Comparison of ENCODE assay signal across 8 cellular contexts in genomic region chr14:92041203-92041602, GRCh38. TPM values are rescaled to one million over a fixed set of nuclear protein-coding genes. Genes with fewer than 3 reads are reported as not detected.
DNase-seq lines count a peak whose midpoint lies in the region; ATAC-seq and TF ChIP-seq lines count a peak whose summit lies in the region.

No MANE protein-coding gene starts in this region.

- H3K4me3 ChIP-seq in GM23248 (peak overlapping the region; percentile 93), PC-9 (peak overlapping the region; percentile 85; the same call in 1 of the 2 replicates), epithelial cell of esophagus (ENCODE audit: low read length) (peak overlapping the region; percentile 94), psoas muscle (peak overlapping the region; percentile 90), coronary artery (no peak overlapping the region)

- WGBS in GM23248 (ENCODE audit: low coverage in 1 of 2, low lambda C conversion rate in 2 of 2, missing lambda C conversion rate in 2 of 2), 2 experiments: 68 to 72% methylated on average over 10 of the region's 10 CpGs
- WGBS in psoas muscle, 3 donors: 83 to 85% (median 84%) methylated on average over 9 to 10 of the region's 10 CpGs

- intact Hi-C loops in PC-9 (cut with micrococcal nuclease; ENCODE audit: unreplicated experiment) (no loop called here), psoas muscle (cut with DNase I) (loop anchor here (2.0 to 5.0 kb wide), 2 partner anchors 66 kb away; partner anchors contain the start of gene ATXN3 (in 2 of the 2))

- peak overlapping the region; percentile 96 for H3K4me2 ChIP-seq in GM23248 (ENCODE audit: unreplicated experiment)
- H3K4me2 ChIP-seq in PC-9: peak overlapping the region; percentile 98

- H3F3A ChIP-seq in GM23248 (ENCODE audit: insufficient read depth): peaks cover 20% of the 10 kb centered on the region
- no peaks in the 10 kb centered on the region for H3F3A ChIP-seq in PC-9 (ENCODE audit: insufficient read depth, low read depth)

- POLR2A ChIA-PET in PC-9 (lab: Charles Lee; ENCODE audit: unreplicated experiment): no interaction called here

- in situ Hi-C loops in GM23248 (cut with MboI): no loop called here

- H4K20me1 ChIP-seq in GM23248 (ENCODE audit: insufficient read depth): no peaks in the 10 kb centered on the region
- H4K20me1 ChIP-seq in PC-9 (ENCODE audit: insufficient read depth): peaks cover 5% of the 10 kb centered on the region; the same call in 1 of the 2 replicates

- peaks cover 59% of the 10 kb centered on the region for H3K79me2 ChIP-seq in GM23248 (ENCODE audit: insufficient read depth)
- H3K79me2 ChIP-seq in PC-9 (ENCODE audit: low read depth): peaks cover 42% of the 10 kb centered on the region

- DNase-seq in GM23248 (peak; percentile 12), PC-9 (no peak), epithelial cell of esophagus (ENCODE audit: low read depth) (no peak), psoas muscle (no peak), coronary artery (ENCODE audit: low spot score) (no peak), NCI-H2107 treated with DMSO at 0.1 percent for 48 hours (lab: John Stamatoyannopoulos, UW; ENCODE audit: unreplicated experiment) (no peak)

- H3K36me3 ChIP-seq in GM23248 (ENCODE audit: low read depth) (no peaks in the 10 kb centered on the region), PC-9 (ENCODE audit: low read depth) (no peaks in the 10 kb centered on the region), psoas muscle (ENCODE audit: insufficient read depth in 1 of 2, low read depth in 1 of 2) (no peaks in the 10 kb centered on the region)

- H2AFZ ChIP-seq in GM23248 (peak overlapping the region; percentile 86), PC-9 (peak overlapping the region; percentile 96; the same call in 1 of the 2 replicates)

- H3K27ac ChIP-seq in GM23248: peak overlapping the region; percentile 99
- H3K27ac ChIP-seq in PC-9: no peak overlapping the region
- peak overlapping the region; percentile 98 for H3K27ac ChIP-seq in psoas muscle
- H3K27ac ChIP-seq in coronary artery: no peak overlapping the region

- H3K27me3 ChIP-seq in GM23248 (replicated peaks; ENCODE audit: insufficient read depth) (no peaks in the 10 kb centered on the region), PC-9 (ENCODE audit: insufficient read depth, low read depth) (no peaks in the 10 kb centered on the region), psoas muscle (ENCODE audit: insufficient read depth in 3 of 3, low read length in 2 of 3) (no peaks in the 10 kb centered on the region)

- H3K4me1 ChIP-seq in GM23248 (ENCODE audit: insufficient read depth) (peaks cover 26% of the 10 kb centered on the region), PC-9 (replicated peaks; ENCODE audit: insufficient read depth) (0 out of 2 replicates have a peak, but pooled peaks cover 10% of the 10 kb centered on the region), psoas muscle (peaks cover 28% of the 10 kb centered on the region)

- no peaks in the 10 kb centered on the region for H3K9me2 ChIP-seq in GM23248 (ENCODE audit: insufficient read depth)
- no peaks in the 10 kb centered on the region for H3K9me2 ChIP-seq in PC-9 (ENCODE audit: insufficient read depth)

- BruUV-seq in PC-9 (replicated peaks; lab: Mats Ljungman, UMichigan): no TSS peak

- no peak for TF ChIP-seq CTCF in PC-9 (conservative IDR thresholded peaks at IDR 0.05)
- TF ChIP-seq CTCF in epithelial cell of esophagus (IDR thresholded peaks at IDR 0.05; ENCODE audit: insufficient read depth, low read depth, low read length, missing control alignments): no peak
- TF ChIP-seq CTCF in psoas muscle (IDR thresholded peaks at IDR 0.05): no peak
- no peak for TF ChIP-seq CTCF in coronary artery (IDR thresholded peaks at IDR 0.05)

- peak overlapping the region; percentile 100 for H3K9ac ChIP-seq in GM23248

- ATAC-seq in psoas muscle (no peak), GM21515 (IDR thresholded peaks at IDR 0.05; ENCODE audit: unreplicated experiment) (no peak)
- ATAC-seq in activated CD4-positive, CD25-positive, alpha-beta regulatory T cell treated with anti-CD3 and anti-CD28 coated beads, Interleukin-2, amount 50 U/mL, for 24 hours: no peak

- CTCF ChIA-PET in PC-9 (lab: Charles Lee): no interaction called here

- no peaks in the 10 kb centered on the region for H3K9me3 ChIP-seq in GM23248 (ENCODE audit: low read depth)
- no peaks in the 10 kb centered on the region for H3K9me3 ChIP-seq in PC-9 (ENCODE audit: insufficient read depth, low read depth)
- no peaks in the 10 kb centered on the region for H3K9me3 ChIP-seq in psoas muscle

RNA-seq across cellular contexts. Expression of gene TRIP11, which starts 1.3 kb away (rescaled TPM):
- 24.1 and 27.4 TPM in 2 replicates for total RNA-seq in GM23248 (2014; rRNA removed; shearing (Covaris generic))
- polyA plus RNA-seq in GM23248 (2016; fragmentation: Nextera tagmentation; extraction: Ambion mirVana): 65.4 and 69.5 TPM in 2 replicates
- total RNA-seq in PC-9 (2021): 18.0 and 22.0 TPM in 2 replicates
- total RNA-seq in psoas muscle: 10 to 100 TPM; 47.5 to 54.8 (median 51.4) TPM
- polyA plus RNA-seq in psoas muscle: 10 to 100 TPM in 1 of 3 donors, 1 to 10 TPM in 2; 6.8 to 22.2 (median 7.0) TPM

Comparison
In these comparisons a context has a peak if more than half of its experiments do, and no peak if none do; other contexts are left out.
1. H3K27ac ChIP-seq: peak in GM23248 (single experiment) and psoas muscle (single experiment); none in PC-9 (single experiment) and coronary artery (0 of 2).